Comparison of ENCODE assay signal across 1 cellular context in the genomic region with DNA sequence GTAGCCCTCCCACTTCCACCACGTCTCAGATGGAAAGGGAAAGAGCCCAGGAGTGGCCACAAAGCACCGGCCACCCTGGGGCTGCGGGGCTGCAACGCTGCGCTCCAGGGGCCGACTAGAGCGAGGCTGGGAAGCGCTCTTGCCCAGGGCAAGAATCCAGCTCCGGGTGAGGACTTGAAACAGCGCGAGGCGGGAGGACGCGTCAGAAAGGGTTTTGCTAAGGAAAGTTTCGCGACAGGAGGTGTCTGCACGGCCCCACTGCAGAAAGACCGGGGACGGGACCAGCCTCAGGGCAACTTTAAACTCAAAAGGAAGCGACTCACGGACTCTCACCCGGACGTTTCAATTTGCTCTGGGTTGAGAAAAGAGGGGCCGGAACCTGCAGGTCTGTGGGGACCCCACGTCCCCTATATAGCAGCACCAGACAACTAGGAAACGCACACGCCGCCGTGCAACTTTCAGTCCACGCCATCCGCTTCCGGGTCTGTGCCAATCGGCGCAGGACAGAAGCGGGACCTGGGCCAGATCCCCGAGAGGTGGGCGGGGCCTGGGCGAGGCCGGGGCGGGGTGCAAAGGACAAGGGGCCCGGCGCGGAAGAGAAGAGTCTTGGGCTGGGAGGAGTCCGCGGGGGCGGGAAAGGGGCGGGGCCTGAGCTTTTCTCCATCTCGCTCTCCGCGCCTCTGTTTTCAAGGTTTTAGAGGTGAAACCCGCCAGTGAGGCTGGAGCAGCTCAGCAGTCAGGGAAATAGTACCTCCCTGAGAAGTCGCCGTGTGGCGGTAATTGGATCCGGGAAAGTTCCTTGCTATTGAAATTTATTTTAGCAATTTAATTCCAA.
A peak's percentile ranks its signal among the peaks of the same experiment; 100 is the strongest.
TF ChIP-seq lines count a peak whose summit lies in the region.

A gene (minus strand): TSS at position 488 of the 835 bp plus-strand sequence. CDS start 6,792 bp downstream, outside the sequence.

TF ChIP-seq in HepG2, 621 proteins besides CTCF, POLR2A, EP300 and RAD21 (continued from another document and continues in another):
- TF ChIP-seq, protein P1, sequence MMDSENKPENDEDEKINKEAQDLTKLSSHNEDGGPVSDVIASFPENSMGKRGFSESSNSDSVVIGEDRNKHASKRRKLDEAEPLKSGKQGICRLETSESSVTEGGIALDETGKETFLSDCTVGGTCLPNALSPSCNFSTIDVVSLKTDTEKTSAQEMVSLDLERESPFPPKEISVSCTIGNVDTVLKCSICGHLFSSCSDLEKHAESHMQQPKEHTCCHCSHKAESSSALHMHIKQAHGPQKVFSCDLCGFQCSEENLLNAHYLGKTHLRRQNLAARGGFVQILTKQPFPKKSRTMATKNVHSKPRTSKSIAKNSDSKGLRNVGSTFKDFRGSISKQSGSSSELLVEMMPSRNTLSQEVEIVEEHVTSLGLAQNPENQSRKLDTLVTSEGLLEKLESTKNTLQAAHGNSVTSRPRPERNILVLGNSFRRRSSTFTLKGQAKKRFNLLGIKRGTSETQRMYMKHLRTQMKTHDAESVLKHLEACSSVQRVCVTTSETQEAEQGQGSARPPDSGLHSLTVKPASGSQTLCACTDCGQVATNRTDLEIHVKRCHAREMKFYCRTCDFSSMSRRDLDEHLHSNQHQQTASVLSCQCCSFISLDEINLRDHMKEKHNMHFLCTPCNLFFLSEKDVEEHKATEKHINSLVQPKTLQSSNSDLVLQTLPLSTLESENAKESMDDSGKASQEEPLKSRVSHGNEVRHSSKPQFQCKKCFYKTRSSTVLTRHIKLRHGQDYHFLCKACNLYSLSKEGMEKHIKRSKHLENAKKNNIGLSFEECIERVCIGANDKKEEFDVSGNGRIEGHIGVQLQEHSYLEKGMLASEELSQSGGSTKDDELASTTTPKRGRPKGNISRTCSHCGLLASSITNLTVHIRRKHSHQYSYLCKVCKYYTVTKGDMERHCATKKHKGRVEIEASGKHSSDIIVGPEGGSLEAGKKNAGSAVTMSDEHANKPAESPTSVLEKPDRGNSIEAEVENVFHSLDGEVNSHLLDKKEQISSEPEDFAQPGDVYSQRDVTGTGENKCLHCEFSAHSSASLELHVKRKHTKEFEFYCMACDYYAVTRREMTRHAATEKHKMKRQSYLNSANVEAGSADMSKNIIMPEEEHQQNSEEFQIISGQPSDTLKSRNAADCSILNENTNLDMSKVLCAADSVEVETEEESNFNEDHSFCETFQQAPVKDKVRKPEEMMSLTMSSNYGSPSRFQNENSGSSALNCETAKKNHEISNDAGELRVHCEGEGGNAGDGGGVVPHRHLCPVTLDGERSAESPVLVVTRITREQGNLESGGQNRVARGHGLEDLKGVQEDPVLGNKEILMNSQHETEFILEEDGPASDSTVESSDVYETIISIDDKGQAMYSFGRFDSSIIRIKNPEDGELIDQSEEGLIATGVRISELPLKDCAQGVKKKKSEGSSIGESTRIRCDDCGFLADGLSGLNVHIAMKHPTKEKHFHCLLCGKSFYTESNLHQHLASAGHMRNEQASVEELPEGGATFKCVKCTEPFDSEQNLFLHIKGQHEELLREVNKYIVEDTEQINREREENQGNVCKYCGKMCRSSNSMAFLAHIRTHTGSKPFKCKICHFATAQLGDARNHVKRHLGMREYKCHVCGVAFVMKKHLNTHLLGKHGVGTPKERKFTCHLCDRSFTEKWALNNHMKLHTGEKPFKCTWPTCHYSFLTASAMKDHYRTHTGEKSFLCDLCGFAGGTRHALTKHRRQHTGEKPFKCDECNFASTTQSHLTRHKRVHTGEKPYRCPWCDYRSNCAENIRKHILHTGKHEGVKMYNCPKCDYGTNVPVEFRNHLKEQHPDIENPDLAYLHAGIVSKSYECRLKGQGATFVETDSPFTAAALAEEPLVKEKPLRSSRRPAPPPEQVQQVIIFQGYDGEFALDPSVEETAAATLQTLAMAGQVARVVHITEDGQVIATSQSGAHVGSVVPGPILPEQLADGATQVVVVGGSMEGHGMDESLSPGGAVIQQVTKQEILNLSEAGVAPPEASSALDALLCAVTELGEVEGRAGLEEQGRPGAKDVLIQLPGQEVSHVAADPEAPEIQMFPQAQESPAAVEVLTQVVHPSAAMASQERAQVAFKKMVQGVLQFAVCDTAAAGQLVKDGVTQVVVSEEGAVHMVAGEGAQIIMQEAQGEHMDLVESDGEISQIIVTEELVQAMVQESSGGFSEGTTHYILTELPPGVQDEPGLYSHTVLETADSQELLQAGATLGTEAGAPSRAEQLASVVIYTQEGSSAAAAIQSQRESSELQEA (CRISPR knock-in tag; IDR thresholded peaks at IDR 0.05; ENCODE audit: not compliant biosample characterization): no peak
- TF ChIP-seq, protein P2, sequence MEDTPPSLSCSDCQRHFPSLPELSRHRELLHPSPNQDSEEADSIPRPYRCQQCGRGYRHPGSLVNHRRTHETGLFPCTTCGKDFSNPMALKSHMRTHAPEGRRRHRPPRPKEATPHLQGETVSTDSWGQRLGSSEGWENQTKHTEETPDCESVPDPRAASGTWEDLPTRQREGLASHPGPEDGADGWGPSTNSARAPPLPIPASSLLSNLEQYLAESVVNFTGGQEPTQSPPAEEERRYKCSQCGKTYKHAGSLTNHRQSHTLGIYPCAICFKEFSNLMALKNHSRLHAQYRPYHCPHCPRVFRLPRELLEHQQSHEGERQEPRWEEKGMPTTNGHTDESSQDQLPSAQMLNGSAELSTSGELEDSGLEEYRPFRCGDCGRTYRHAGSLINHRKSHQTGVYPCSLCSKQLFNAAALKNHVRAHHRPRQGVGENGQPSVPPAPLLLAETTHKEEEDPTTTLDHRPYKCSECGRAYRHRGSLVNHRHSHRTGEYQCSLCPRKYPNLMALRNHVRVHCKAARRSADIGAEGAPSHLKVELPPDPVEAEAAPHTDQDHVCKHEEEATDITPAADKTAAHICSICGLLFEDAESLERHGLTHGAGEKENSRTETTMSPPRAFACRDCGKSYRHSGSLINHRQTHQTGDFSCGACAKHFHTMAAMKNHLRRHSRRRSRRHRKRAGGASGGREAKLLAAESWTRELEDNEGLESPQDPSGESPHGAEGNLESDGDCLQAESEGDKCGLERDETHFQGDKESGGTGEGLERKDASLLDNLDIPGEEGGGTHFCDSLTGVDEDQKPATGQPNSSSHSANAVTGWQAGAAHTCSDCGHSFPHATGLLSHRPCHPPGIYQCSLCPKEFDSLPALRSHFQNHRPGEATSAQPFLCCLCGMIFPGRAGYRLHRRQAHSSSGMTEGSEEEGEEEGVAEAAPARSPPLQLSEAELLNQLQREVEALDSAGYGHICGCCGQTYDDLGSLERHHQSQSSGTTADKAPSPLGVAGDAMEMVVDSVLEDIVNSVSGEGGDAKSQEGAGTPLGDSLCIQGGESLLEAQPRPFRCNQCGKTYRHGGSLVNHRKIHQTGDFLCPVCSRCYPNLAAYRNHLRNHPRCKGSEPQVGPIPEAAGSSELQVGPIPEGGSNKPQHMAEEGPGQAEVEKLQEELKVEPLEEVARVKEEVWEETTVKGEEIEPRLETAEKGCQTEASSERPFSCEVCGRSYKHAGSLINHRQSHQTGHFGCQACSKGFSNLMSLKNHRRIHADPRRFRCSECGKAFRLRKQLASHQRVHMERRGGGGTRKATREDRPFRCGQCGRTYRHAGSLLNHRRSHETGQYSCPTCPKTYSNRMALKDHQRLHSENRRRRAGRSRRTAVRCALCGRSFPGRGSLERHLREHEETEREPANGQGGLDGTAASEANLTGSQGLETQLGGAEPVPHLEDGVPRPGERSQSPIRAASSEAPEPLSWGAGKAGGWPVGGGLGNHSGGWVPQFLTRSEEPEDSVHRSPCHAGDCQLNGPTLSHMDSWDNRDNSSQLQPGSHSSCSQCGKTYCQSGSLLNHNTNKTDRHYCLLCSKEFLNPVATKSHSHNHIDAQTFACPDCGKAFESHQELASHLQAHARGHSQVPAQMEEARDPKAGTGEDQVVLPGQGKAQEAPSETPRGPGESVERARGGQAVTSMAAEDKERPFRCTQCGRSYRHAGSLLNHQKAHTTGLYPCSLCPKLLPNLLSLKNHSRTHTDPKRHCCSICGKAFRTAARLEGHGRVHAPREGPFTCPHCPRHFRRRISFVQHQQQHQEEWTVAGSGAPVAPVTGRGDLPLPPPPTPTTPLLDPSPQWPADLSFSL (CRISPR knock-in tag; IDR thresholded peaks at IDR 0.05): 0 out of 2 replicates have a peak, but pooled peaks have one; percentile 15
- TF ChIP-seq CBX5 (CRISPR knock-in tag; IDR thresholded peaks at IDR 0.05; ENCODE audit: borderline replicate concordance) (peak; percentile 19; the same call in 1 of the 2 replicates), ZNF230 (CRISPR knock-in tag; IDR thresholded peaks at IDR 0.05) (no peak), NCOA1 (CRISPR knock-in tag; IDR thresholded peaks at IDR 0.05) (no peak), ARNT2 (CRISPR knock-in tag; IDR thresholded peaks at IDR 0.05; ENCODE audit: low read depth) (peak; percentile 69), ZNF839 (CRISPR knock-in tag; IDR thresholded peaks at IDR 0.05; ENCODE audit: borderline replicate concordance) (no peak), KLF13 (CRISPR knock-in tag; IDR thresholded peaks at IDR 0.05) (no peak), ZNF713 (CRISPR knock-in tag; IDR thresholded peaks at IDR 0.05) (no peak), TMF1 (CRISPR knock-in tag; IDR thresholded peaks at IDR 0.05; ENCODE audit: low read depth) (peak; percentile 61; the same call in 1 of the 2 replicates), ZNF83 (CRISPR knock-in tag; IDR thresholded peaks at IDR 0.05; ENCODE audit: borderline replicate concordance) (no peak), RFXAP (CRISPR knock-in tag; IDR thresholded peaks at IDR 0.05; ENCODE audit: borderline replicate concordance) (no peak), ZNF207 (IDR thresholded peaks at IDR 0.05; ENCODE audit: borderline replicate concordance) (no peak), ZNF264 (CRISPR knock-in tag; IDR thresholded peaks at IDR 0.05) (0 out of 2 replicates have a peak, but pooled peaks have one; percentile 53), HNRNPL (IDR thresholded peaks at IDR 0.05; ENCODE audit: low read depth, low read length) (0 out of 2 replicates have a peak, but pooled peaks have one; percentile 26), HES4 (CRISPR knock-in tag; IDR thresholded peaks at IDR 0.05; ENCODE audit: borderline replicate concordance) (peak; percentile 35; the same call in 1 of the 2 replicates), BHLHE40 (IDR thresholded peaks at IDR 0.05; ENCODE audit: low read length) (no peak; the same call in 1 of the 2 replicates), JUN (CRISPR knock-in tag; IDR thresholded peaks at IDR 0.05) (no peak), ZFP36L2 (CRISPR knock-in tag; IDR thresholded peaks at IDR 0.05) (no peak), NFRKB (IDR thresholded peaks at IDR 0.05) (no peak), ZNF205 (CRISPR knock-in tag; IDR thresholded peaks at IDR 0.05) (0 out of 2 replicates have a peak, but pooled peaks have one; percentile 34), ZNF44 (CRISPR knock-in tag; IDR thresholded peaks at IDR 0.05) (no peak), ZNF547 (CRISPR knock-in tag; IDR thresholded peaks at IDR 0.05) (no peak), CC2D1A (CRISPR knock-in tag; IDR thresholded peaks at IDR 0.05) (no peak), SCMH1 (CRISPR knock-in tag; IDR thresholded peaks at IDR 0.05; ENCODE audit: borderline replicate concordance) (no peak), TARDBP (CRISPR knock-in tag; IDR thresholded peaks at IDR 0.05) (peak; percentile 56; the same call in 1 of the 2 replicates)
- TF ChIP-seq, protein P3, sequence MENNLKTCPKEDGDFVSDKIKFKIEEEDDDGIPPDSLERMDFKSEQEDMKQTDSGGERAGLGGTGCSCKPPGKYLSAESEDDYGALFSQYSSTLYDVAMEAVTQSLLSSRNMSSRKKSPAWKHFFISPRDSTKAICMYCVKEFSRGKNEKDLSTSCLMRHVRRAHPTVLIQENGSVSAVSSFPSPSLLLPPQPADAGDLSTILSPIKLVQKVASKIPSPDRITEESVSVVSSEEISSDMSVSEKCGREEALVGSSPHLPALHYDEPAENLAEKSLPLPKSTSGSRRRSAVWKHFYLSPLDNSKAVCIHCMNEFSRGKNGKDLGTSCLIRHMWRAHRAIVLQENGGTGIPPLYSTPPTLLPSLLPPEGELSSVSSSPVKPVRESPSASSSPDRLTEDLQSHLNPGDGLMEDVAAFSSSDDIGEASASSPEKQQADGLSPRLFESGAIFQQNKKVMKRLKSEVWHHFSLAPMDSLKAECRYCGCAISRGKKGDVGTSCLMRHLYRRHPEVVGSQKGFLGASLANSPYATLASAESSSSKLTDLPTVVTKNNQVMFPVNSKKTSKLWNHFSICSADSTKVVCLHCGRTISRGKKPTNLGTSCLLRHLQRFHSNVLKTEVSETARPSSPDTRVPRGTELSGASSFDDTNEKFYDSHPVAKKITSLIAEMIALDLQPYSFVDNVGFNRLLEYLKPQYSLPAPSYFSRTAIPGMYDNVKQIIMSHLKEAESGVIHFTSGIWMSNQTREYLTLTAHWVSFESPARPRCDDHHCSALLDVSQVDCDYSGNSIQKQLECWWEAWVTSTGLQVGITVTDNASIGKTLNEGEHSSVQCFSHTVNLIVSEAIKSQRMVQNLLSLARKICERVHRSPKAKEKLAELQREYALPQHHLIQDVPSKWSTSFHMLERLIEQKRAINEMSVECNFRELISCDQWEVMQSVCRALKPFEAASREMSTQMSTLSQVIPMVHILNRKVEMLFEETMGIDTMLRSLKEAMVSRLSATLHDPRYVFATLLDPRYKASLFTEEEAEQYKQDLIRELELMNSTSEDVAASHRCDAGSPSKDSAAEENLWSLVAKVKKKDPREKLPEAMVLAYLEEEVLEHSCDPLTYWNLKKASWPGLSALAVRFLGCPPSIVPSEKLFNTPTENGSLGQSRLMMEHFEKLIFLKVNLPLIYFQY (CRISPR knock-in tag; IDR thresholded peaks at IDR 0.05; ENCODE audit: borderline replicate concordance): 0 out of 2 replicates have a peak, but pooled peaks have one; percentile 44
- TF ChIP-seq, protein P4, sequence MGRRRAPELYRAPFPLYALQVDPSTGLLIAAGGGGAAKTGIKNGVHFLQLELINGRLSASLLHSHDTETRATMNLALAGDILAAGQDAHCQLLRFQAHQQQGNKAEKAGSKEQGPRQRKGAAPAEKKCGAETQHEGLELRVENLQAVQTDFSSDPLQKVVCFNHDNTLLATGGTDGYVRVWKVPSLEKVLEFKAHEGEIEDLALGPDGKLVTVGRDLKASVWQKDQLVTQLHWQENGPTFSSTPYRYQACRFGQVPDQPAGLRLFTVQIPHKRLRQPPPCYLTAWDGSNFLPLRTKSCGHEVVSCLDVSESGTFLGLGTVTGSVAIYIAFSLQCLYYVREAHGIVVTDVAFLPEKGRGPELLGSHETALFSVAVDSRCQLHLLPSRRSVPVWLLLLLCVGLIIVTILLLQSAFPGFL (CRISPR knock-in tag; IDR thresholded peaks at IDR 0.05): no peak
- TF ChIP-seq, protein P5, sequence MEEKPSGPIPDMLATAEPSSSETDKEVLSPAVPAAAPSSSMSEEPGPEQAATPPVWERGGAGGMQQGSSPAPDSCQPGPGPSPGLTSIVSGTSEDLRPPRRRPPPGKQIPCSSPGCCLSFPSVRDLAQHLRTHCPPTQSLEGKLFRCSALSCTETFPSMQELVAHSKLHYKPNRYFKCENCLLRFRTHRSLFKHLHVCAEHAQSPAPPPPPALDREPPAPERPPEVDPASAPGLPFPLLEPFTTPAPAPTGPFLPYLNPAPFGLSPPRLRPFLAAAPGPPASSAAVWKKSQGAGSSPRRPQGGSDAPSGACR (CRISPR knock-in tag; IDR thresholded peaks at IDR 0.05): no peak
- TF ChIP-seq, protein P6, sequence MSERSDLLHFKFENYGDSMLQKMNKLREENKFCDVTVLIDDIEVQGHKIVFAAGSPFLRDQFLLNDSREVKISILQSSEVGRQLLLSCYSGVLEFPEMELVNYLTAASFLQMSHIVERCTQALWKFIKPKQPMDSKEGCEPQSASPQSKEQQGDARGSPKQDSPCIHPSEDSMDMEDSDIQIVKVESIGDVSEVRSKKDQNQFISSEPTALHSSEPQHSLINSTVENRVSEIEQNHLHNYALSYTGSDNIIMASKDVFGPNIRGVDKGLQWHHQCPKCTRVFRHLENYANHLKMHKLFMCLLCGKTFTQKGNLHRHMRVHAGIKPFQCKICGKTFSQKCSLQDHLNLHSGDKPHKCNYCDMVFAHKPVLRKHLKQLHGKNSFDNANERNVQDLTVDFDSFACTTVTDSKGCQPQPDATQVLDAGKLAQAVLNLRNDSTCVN (CRISPR knock-in tag; IDR thresholded peaks at IDR 0.05; ENCODE audit: borderline replicate concordance): no peak
